ENCODE assay signal across 10 cellular contexts in the genomic region with DNA sequence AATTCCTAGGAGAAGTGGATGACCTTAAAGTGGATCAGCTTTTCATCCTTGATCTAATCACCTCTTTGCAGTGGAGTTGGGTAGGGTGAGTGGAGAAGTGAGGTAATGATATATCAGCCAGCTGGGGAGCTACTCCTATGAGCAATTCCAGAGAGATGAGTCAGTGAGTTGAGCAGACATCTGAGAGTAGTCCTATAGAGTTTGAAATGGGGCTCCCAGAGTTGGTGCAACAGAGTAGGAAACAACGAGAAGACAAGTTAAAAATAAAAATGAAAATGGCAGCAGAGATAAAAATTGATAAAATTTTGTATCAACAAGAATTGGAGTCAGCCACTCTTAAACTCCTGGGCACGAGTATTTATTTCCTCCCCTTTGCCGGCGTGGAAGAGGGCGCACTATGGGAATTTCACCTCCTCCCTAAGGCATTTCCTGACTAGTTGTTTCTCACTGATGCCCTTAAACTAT.
DNase-seq lines count a peak whose midpoint lies in the region; ATAC-seq, FAIRE-seq and TF ChIP-seq lines count a peak whose summit lies in the region.
"Had no signal": no experiment of that assay in that cellular context is flagged by ENCODE, and none has a peak within 500 bp of the region (broad histone marks: within the 10 kb centered on the region; RNA-seq: fewer than 3 reads in every experiment).

No MANE protein-coding gene starts in this region.

- no peak overlapping the region for H3K56ac ChIP-seq in mesendoderm (ENCODE audit: low read length)

- ATAC-seq in CD4-positive, alpha-beta T cell (ENCODE audit: poor library complexity): no peak

- peak overlapping the region in 1 of 3 experiments; percentile 18 for H3K4me3 ChIP-seq in endothelial cell of umbilical vein (replicated peaks in 1 of 3; ENCODE audit: insufficient read depth in 1 of 3, low read depth in 1 of 3, low read length in 3 of 3)
- no peak overlapping the region for H3K4me3 ChIP-seq in mesendoderm (ENCODE audit: low read length)

- no peaks in the 10 kb centered on the region for H3K79me1 ChIP-seq in mesendoderm (ENCODE audit: low read length)

- no peak overlapping the region for H2AFZ ChIP-seq in endothelial cell of umbilical vein (ENCODE audit: low read depth, low read length)

- no peak overlapping the region for H2BK5ac ChIP-seq in mesendoderm (ENCODE audit: low read length)

- no peak overlapping the region for H2AK5ac ChIP-seq in mesendoderm (ENCODE audit: low read length)

- H3K9ac ChIP-seq in endothelial cell of umbilical vein (replicated peaks; ENCODE audit: extremely low read depth, insufficient read depth, low read length) (peak overlapping the region; percentile 70), mesendoderm (ENCODE audit: low read length) (no peak overlapping the region)

- intact Hi-C loops in endothelial cell of umbilical vein (cut with micrococcal nuclease): loop anchor here (1.0 to 5.0 kb wide), 10 partner anchors 23 to 1404 kb away; a partner anchor contains a TSS
- intact Hi-C loops in CD4-positive, alpha-beta T cell (cut with DNase I, micrococcal nuclease): no loop called here

- H3K27me3 ChIP-seq in endothelial cell of umbilical vein (ENCODE audit: control insufficient read depth in 2 of 2, insufficient read depth in 2 of 2, low read length in 2 of 2) (no peaks in the 10 kb centered on the region), mesendoderm (ENCODE audit: insufficient read depth, low read length, poor library complexity) (no peaks in the 10 kb centered on the region)
- H3K27me3 ChIP-seq in CD4-positive, alpha-beta T cell (ENCODE audit: control insufficient read depth, insufficient read depth, low read length): no peaks in the 10 kb centered on the region

- H3K36me3 ChIP-seq in endothelial cell of umbilical vein (ENCODE audit: control insufficient read depth in 2 of 2, extremely low read depth in 1 of 2, insufficient read depth in 2 of 2, low read length in 2 of 2) (no peaks in the 10 kb centered on the region), mesendoderm (ENCODE audit: control insufficient read depth, insufficient read depth, low read length) (no peaks in the 10 kb centered on the region)

- no peaks in the 10 kb centered on the region for H3K9me3 Mint-ChIP-seq in CD4-positive, alpha-beta T cell
- no peaks in the 10 kb centered on the region for H3K9me3 Mint-ChIP-seq in activated T-cell treated with anti-CD3 and anti-CD28 coated beads, Interleukin-2, amount 50 U/mL, for 24 hours

- no peak for TF ChIP-seq CTCF in endothelial cell of umbilical vein (IDR thresholded peaks at IDR 0.05; ENCODE audit: extremely low read depth in 1 of 2, insufficient read depth in 1 of 2, low read depth in 1 of 2, low read length in 2 of 2)
- no peak for TF ChIP-seq CTCF in CD4-positive, alpha-beta T cell (IDR thresholded peaks at IDR 0.05)

- BruUV-seq in endothelial cell of umbilical vein (replicated peaks; lab: Mats Ljungman, UMichigan): no TSS peak

- H3K27me3 Mint-ChIP-seq in CD4-positive, alpha-beta T cell: peaks cover 3% of the 10 kb centered on the region
- H3K27me3 Mint-ChIP-seq in activated T-cell treated with anti-CD3 and anti-CD28 coated beads, Interleukin-2, amount 50 U/mL, for 24 hours: peaks cover 19% of the 10 kb centered on the region

- WGBS in mesendoderm (ENCODE audit: extremely low coverage, insufficient coverage, low lambda C conversion rate): no CpG with 5 or more reads among the region's 5 CpGs

- no peak overlapping the region for H2BK15ac ChIP-seq in mesendoderm (replicated peaks; ENCODE audit: low read depth)

- H3K4ac ChIP-seq in mesendoderm (ENCODE audit: low read depth, low read length): no peak overlapping the region

- no peak overlapping the region for H4K8ac ChIP-seq in mesendoderm (ENCODE audit: low read depth, low read length)

- H3K9me3 ChIP-seq in endothelial cell of umbilical vein (replicated peaks; ENCODE audit: control insufficient read depth, insufficient read depth, low read length): no peaks in the 10 kb centered on the region
- H3K9me3 ChIP-seq in CD4-positive, alpha-beta T cell (ENCODE audit: control insufficient read depth, low read length): no peaks in the 10 kb centered on the region

- H3K23ac ChIP-seq in mesendoderm (ENCODE audit: low read length): no peak overlapping the region

- H3K4me2 ChIP-seq in endothelial cell of umbilical vein (ENCODE audit: insufficient read depth, low read length): peak overlapping the region; percentile 82
- H3K4me2 ChIP-seq in mesendoderm (ENCODE audit: low read length): no peak overlapping the region

- POLR2A ChIA-PET in endothelial cell of umbilical vein (lab: Charles Lee): interaction anchor here (1.0 to 2.6 kb wide), 3 partner anchors 24 to 151 kb away, joined by 3 to 10 read pairs (median 4); no protein-coding TSS in a partner anchor
- POLR2A ChIA-PET in CD4-positive, alpha-beta T cell (lab: Charles Lee): no interaction called here

- no peaks in the 10 kb centered on the region for H3K79me2 ChIP-seq in endothelial cell of umbilical vein (ENCODE audit: control insufficient read depth, insufficient read depth, low read length)
- H3K79me2 ChIP-seq in mesendoderm (ENCODE audit: control insufficient read depth, insufficient read depth, low read length): no peaks in the 10 kb centered on the region

- H3K4me3 Mint-ChIP-seq in CD4-positive, alpha-beta T cell: no peak overlapping the region
- no peak overlapping the region for H3K4me3 Mint-ChIP-seq in activated T-cell treated with anti-CD3 and anti-CD28 coated beads, Interleukin-2, amount 50 U/mL, for 24 hours

- dilution Hi-C loops in endothelial cell of umbilical vein (cut with MboI; ENCODE audit: extremely low pct_ligation_motif_present, low sequenced_read_pairs): no loop called here

- H3K36me3 Mint-ChIP-seq in CD4-positive, alpha-beta T cell (ENCODE audit: low read depth): no peaks in the 10 kb centered on the region
- no peaks in the 10 kb centered on the region for H3K36me3 Mint-ChIP-seq in activated T-cell treated with anti-CD3 and anti-CD28 coated beads, Interleukin-2, amount 50 U/mL, for 24 hours (ENCODE audit: low read depth)

- CTCF ChIA-PET in endothelial cell of umbilical vein (lab: Charles Lee): interaction anchor here (0.7 to 4.1 kb wide), 19 partner anchors 9 to 803 kb away, joined by 3 to 44 read pairs (median 4); no protein-coding TSS in a partner anchor
- CTCF ChIA-PET in CD4-positive, alpha-beta T cell (lab: Charles Lee): no interaction called here

- peak overlapping the region; percentile 30 for H3K18ac ChIP-seq in mesendoderm (ENCODE audit: low read length)

- no peak overlapping the region for H3K27ac Mint-ChIP-seq in CD4-positive, alpha-beta T cell
- no peak overlapping the region for H3K27ac Mint-ChIP-seq in activated T-cell treated with anti-CD3 and anti-CD28 coated beads, Interleukin-2, amount 50 U/mL, for 24 hours

- no peak overlapping the region for H2BK120ac ChIP-seq in mesendoderm (ENCODE audit: low read depth, low read length)

- H3K27ac ChIP-seq in endothelial cell of umbilical vein (ENCODE audit: insufficient read depth, low read depth, low read length): peak overlapping the region; percentile 92
- H3K27ac ChIP-seq in mesendoderm (ENCODE audit: low read depth, low read length): peak overlapping the region; percentile 17
- H3K27ac ChIP-seq in CD4-positive, alpha-beta T cell (ENCODE audit: low read depth, low read length): no peak overlapping the region

- H4K20me1 ChIP-seq in endothelial cell of umbilical vein (replicated peaks; ENCODE audit: control insufficient read depth, extremely low read depth, insufficient read depth, low read length): no peaks in the 10 kb centered on the region

- TF ChIP-seq POLR2A in endothelial cell of umbilical vein (IDR thresholded peaks at IDR 0.05; ENCODE audit: low read depth, low read length): no peak

- H3K4me1 ChIP-seq in endothelial cell of umbilical vein (ENCODE audit: control insufficient read depth, extremely low read depth, insufficient read depth, low read length) (peaks cover 46% of the 10 kb centered on the region), mesendoderm (ENCODE audit: control insufficient read depth, low read depth, low read length) (no peaks in the 10 kb centered on the region)

- no peak overlapping the region for H4K5ac ChIP-seq in mesendoderm (ENCODE audit: low read length)

- FAIRE-seq in endothelial cell of umbilical vein (lab: Jason Lieb, UNC): peak; percentile 55

- H3K9me1 ChIP-seq in endothelial cell of umbilical vein (replicated peaks; ENCODE audit: control insufficient read depth, extremely low read depth, insufficient read depth, low read length): no peaks in the 10 kb centered on the region

- no peaks in the 10 kb centered on the region for H3K4me1 Mint-ChIP-seq in CD4-positive, alpha-beta T cell (ENCODE audit: low read depth)
- H3K4me1 Mint-ChIP-seq in activated T-cell treated with anti-CD3 and anti-CD28 coated beads, Interleukin-2, amount 50 U/mL, for 24 hours (ENCODE audit: low read depth): no peaks in the 10 kb centered on the region

- DNase-seq in Daoy (ENCODE audit: low read depth) (peak; percentile 83), NCI-H82 treated with DMSO at 0.1 percent for 48 hours (lab: John Stamatoyannopoulos, UW; ENCODE audit: unreplicated experiment) (peak; percentile 9), endothelial cell of umbilical vein (ENCODE audit: low read depth, low spot score) (peak; percentile 90), mesendoderm (peak; percentile 97), NCI-H1694 (lab: John Stamatoyannopoulos, UW) (no peak), 8988T (no peak)
- no peak for DNase-seq in CD4-positive, alpha-beta T cell
- no peak for DNase-seq in activated T-cell treated with anti-CD3 and anti-CD28 coated beads, Interleukin-2, amount 50 U/mL, for 24 hours
- DNase-seq: activated naive CD4-positive, alpha-beta T cell; DND-41 had no signal

TF ChIP-seq in endothelial cell of umbilical vein, 7 proteins besides CTCF, POLR2A, EP300 and RAD21:
- peak; percentile 90 for TF ChIP-seq FOS (IDR thresholded peaks at IDR 0.05; ENCODE audit: borderline replicate concordance, insufficient read depth, low read length)
- TF ChIP-seq MYC (IDR thresholded peaks at IDR 0.05; ENCODE audit: low read depth, low read length): no peak
- peak; percentile 92 for TF ChIP-seq JUN (IDR thresholded peaks at IDR 0.05; ENCODE audit: borderline replicate concordance, insufficient read depth, insufficient read length, low read depth)
- peak; percentile 83 for TF ChIP-seq GATA2 (IDR thresholded peaks at IDR 0.05; ENCODE audit: insufficient read depth, insufficient read length, low read depth, low read length)
- peak; percentile 34 for TF ChIP-seq POLR2AphosphoS5 (IDR thresholded peaks at IDR 0.05; ENCODE audit: insufficient read depth, low read depth, low read length)
- no peak for TF ChIP-seq EZH2 (IDR thresholded peaks at IDR 0.05; ENCODE audit: borderline replicate concordance, low read depth, low read length, severe bottlenecking)

Comparison
In these comparisons a context has a peak if more than half of its experiments do, and no peak if none do; other contexts are left out.
1. DNase-seq: peak in Daoy (single experiment), NCI-H82 treated with DMSO at 0.1 percent for 48 hours (single experiment), endothelial cell of umbilical vein (single experiment) and mesendoderm (single experiment); none in NCI-H1694 (single experiment), 8988T (single experiment), CD4-positive, alpha-beta T cell (0 of 10) and activated T-cell treated with anti-CD3 and anti-CD28 coated beads, Interleukin-2, amount 50 U/mL, for 24 hours (single experiment).